1 cellular context compared by ENCODE assay signal in the genomic region with DNA sequence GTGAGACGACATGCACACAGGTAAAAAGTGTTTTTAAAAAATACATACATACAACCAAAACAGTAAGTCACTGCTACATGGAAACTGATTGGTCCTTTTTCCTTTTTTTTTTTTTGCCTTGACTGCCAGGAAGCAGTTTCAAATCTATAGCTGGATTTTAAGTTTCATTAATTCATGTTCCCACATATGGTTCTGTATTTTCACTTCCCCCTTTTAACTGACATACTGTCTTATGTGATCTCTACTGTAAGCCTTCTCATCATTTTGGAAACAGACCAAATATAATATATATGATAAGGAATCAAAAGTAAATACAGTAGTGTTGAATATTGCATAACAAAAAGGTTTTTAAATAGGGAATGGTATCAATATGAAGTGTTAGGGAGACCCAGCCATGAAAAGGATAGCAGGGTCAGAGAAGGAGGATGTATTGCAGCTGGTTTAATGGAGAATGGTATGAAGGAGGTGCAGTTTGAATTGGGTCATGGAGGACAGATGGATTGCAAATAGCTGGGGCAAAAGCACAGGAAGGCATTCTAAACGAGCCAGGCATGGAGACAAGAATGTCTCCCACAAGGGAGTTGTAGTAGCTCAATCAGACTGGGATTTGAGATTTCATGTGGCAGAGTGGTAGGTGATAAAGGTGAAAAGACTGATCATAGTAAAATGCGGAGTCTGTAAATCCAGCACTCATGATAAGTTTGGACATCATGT.
TF ChIP-seq lines count a peak whose summit lies in the region.

No MANE protein-coding gene starts in this region.

TF ChIP-seq in endothelial cell of umbilical vein, 7 proteins besides CTCF, POLR2A, EP300 and RAD21:
- no peak for TF ChIP-seq GATA2 (IDR thresholded peaks at IDR 0.05; ENCODE audit: insufficient read depth, insufficient read length, low read depth, low read length)
- TF ChIP-seq, protein P1, sequence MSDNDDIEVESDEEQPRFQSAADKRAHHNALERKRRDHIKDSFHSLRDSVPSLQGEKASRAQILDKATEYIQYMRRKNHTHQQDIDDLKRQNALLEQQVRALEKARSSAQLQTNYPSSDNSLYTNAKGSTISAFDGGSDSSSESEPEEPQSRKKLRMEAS (IDR thresholded peaks at IDR 0.05; ENCODE audit: insufficient read depth, insufficient read length): no peak
- TF ChIP-seq MYC (IDR thresholded peaks at IDR 0.05; ENCODE audit: low read depth, low read length): no peak
- TF ChIP-seq FOS (IDR thresholded peaks at IDR 0.05; ENCODE audit: borderline replicate concordance, insufficient read depth, low read length): no peak
- TF ChIP-seq JUN (IDR thresholded peaks at IDR 0.05; ENCODE audit: borderline replicate concordance, insufficient read depth, insufficient read length, low read depth): no peak
